In genomic region chr2:109342451-109342850, GRCh38 we compare ENCODE assay signal across 21 cellular contexts.
"Had no signal": no experiment of that assay in that cellular context is flagged by ENCODE, and none has a peak within 500 bp of the region (broad histone marks: within the 10 kb centered on the region; RNA-seq: fewer than 3 reads in every experiment).

No MANE protein-coding gene starts in this region.

- H3K4me1 ChIP-seq: gastrocnemius medialis, psoas muscle, transverse colon had no signal

- H3K27me3 ChIP-seq: esophagus muscularis mucosa, gastrocnemius medialis, transverse colon had no signal

- H3K4me3 Mint-ChIP-seq: effector memory CD8-positive, alpha-beta T cell; mesothelial cell of epicardium; natural killer cell; stimulated activated naive B cell treated with anti-CD40 and anti-IgM and Interleukin-4, amounts not matched to agents 10 μg/mL and 1 μg/mL and 100 μg/mL, for 72 hours; stimulated activated naive CD8-positive, alpha-beta T cell treated with anti-CD3 and anti-CD28 coated beads, Interleukin-15, amount 100 ng/mL, for 72 hours had no signal

- H3K9me3 ChIP-seq: esophagus muscularis mucosa, gastrocnemius medialis, psoas muscle, spleen, thoracic aorta, transverse colon had no signal

- H3K4me1 Mint-ChIP-seq: mesothelial cell of epicardium; natural killer cell; stimulated activated naive B cell treated with anti-CD40 and anti-IgM and Interleukin-4, amounts not matched to agents 10 μg/mL and 1 μg/mL and 100 μg/mL, for 72 hours had no signal

- H3K27ac ChIP-seq: epithelial cell of prostate, esophagus muscularis mucosa, gastrocnemius medialis, psoas muscle, spleen, thoracic aorta, transverse colon had no signal

- H3K36me3 Mint-ChIP-seq: mesothelial cell of epicardium; natural killer cell; stimulated activated naive B cell treated with anti-CD40 and anti-IgM and Interleukin-4, amounts not matched to agents 10 μg/mL and 1 μg/mL and 100 μg/mL, for 72 hours had no signal

- H3K36me3 ChIP-seq: esophagus muscularis mucosa, gastrocnemius medialis, spleen, thoracic aorta, transverse colon had no signal

- H3K4me3 ChIP-seq: esophagus muscularis mucosa, gastrocnemius medialis, psoas muscle, spleen, thoracic aorta, transverse colon had no signal

- H3K9me3 Mint-ChIP-seq: effector memory CD8-positive, alpha-beta T cell; natural killer cell; stimulated activated naive B cell treated with anti-CD40 and anti-IgM and Interleukin-4, amounts not matched to agents 10 μg/mL and 1 μg/mL and 100 μg/mL, for 72 hours; stimulated activated naive CD8-positive, alpha-beta T cell treated with anti-CD3 and anti-CD28 coated beads, Interleukin-15, amount 100 ng/mL, for 72 hours had no signal

- H3K27me3 Mint-ChIP-seq: stimulated activated naive CD8-positive, alpha-beta T cell treated with anti-CD3 and anti-CD28 coated beads, Interleukin-15, amount 100 ng/mL, for 72 hours had no signal

- DNase-seq: effector memory CD8-positive, alpha-beta T cell; gastrocnemius medialis; islet precursor cell; mammary epithelial cell; natural killer cell; psoas muscle; retina; spleen; stimulated activated CD4-positive, alpha-beta T cell treated with anti-CD3 and anti-CD28 coated beads, Interleukin-15, amount 100 ng/mL, for 24 hours; stimulated activated CD4-positive, alpha-beta T cell treated with anti-CD3 and anti-CD28 coated beads, Interleukin-1b, Interleukin-23, amount 100 ng/mL, for 48 hours; stimulated activated CD4-positive, alpha-beta T cell treated with anti-CD3 and anti-CD28 coated beads, Interleukin-4, amount 100 ng/mL, for 4 hours; stimulated activated naive B cell treated with anti-CD40 and anti-IgM and Interleukin-4, amounts not matched to agents 10 μg/mL and 1 μg/mL and 100 μg/mL, for 72 hours; stimulated activated naive CD8-positive, alpha-beta T cell treated with anti-CD3 and anti-CD28 coated beads, Interleukin-15, amount 100 ng/mL, for 72 hours; substantia nigra; transverse colon had no signal

- ATAC-seq: effector memory CD8-positive, alpha-beta T cell; gastrocnemius medialis; left lobe of liver; natural killer cell; psoas muscle; sciatic nerve; stimulated activated naive B cell treated with anti-CD40 and anti-IgM and Interleukin-4, amounts not matched to agents 10 μg/mL and 1 μg/mL and 100 μg/mL, for 72 hours; stimulated activated naive CD8-positive, alpha-beta T cell treated with anti-CD3 and anti-CD28 coated beads, Interleukin-15, amount 100 ng/mL, for 72 hours had no signal

- H3K27ac Mint-ChIP-seq: effector memory CD8-positive, alpha-beta T cell; mesothelial cell of epicardium; natural killer cell; stimulated activated naive B cell treated with anti-CD40 and anti-IgM and Interleukin-4, amounts not matched to agents 10 μg/mL and 1 μg/mL and 100 μg/mL, for 72 hours; stimulated activated naive CD8-positive, alpha-beta T cell treated with anti-CD3 and anti-CD28 coated beads, Interleukin-15, amount 100 ng/mL, for 72 hours had no signal
